Comparison of ENCODE assay signal across 8 cellular contexts in the genomic region with DNA sequence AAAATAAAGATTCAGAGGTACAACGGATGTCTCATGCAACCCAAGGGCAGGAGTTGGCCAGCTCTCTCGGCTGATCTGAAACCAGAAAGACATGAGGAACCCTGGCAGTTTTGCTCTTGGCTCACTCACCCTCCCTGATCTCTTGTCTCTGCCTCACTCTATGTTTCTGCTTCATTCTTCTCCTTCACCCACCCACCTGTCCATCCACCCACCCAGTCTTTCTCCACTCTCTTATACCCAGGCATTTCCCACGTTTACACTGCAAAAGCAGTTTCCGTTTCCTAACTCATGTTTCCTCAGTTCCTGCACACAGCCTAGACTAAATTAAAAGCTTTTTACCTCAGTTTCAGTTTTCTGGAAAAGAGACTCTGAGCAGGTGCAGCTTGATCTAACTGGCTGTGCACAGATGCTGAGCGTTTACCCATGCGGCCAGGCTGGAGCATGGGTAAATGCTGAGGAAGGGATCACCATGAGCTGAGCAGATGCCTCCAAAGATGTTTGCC.
A peak's percentile ranks its signal among the peaks of the same experiment; 100 is the strongest.
DNase-seq lines count a peak whose midpoint lies in the region; ATAC-seq lines count a peak whose summit lies in the region.

No MANE protein-coding gene starts in this region.

- H3K4me1 Mint-ChIP-seq in stimulated activated naive CD8-positive, alpha-beta T cell treated with anti-CD3 and anti-CD28 coated beads, Interleukin-15, Interleukin-2, amounts not matched to agents 100 ng/mL and 50 ng/mL, for 24 hours (ENCODE audit: low read depth), result peaks cover 94% of the 10 kb centered on the region

- H2AFZ ChIP-seq in ACC112 (ENCODE audit: low read length, unreplicated experiment), result no peak overlapping the region

- H3K27ac ChIP-seq in ACC112 (ENCODE audit: low read depth, low read length) (peak overlapping the region; percentile 99), adipose tissue (ENCODE audit: low read depth, low read length) (peak overlapping the region; percentile 23)

- H3K4me1 ChIP-seq in ACC112 (ENCODE audit: control insufficient read depth, insufficient read depth, low read length, unreplicated experiment), result peaks cover 61% of the 10 kb centered on the region

- no peaks in the 10 kb centered on the region for H3K36me3 ChIP-seq in ACC112 (ENCODE audit: insufficient read depth, low read length)

- H3K27me3 Mint-ChIP-seq in stimulated activated naive CD8-positive, alpha-beta T cell treated with anti-CD3 and anti-CD28 coated beads, Interleukin-15, Interleukin-2, amounts not matched to agents 100 ng/mL and 50 ng/mL, for 24 hours, result no peaks in the 10 kb centered on the region

- peak overlapping the region; percentile 81 for H3K4me3 Mint-ChIP-seq in stimulated activated naive CD8-positive, alpha-beta T cell treated with anti-CD3 and anti-CD28 coated beads, Interleukin-15, Interleukin-2, amounts not matched to agents 100 ng/mL and 50 ng/mL, for 24 hours

- DNase-seq in occipital lobe (lab: John Stamatoyannopoulos, UW) (no peak), NCI-H2081 (lab: John Stamatoyannopoulos, UW) (no peak)
- DNase-seq in central memory CD4-positive, alpha-beta T cell, result no peak

- peaks cover 68% of the 10 kb centered on the region for H3K36me3 Mint-ChIP-seq in stimulated activated naive CD8-positive, alpha-beta T cell treated with anti-CD3 and anti-CD28 coated beads, Interleukin-15, Interleukin-2, amounts not matched to agents 100 ng/mL and 50 ng/mL, for 24 hours (ENCODE audit: low read depth)

- peaks cover 51% of the 10 kb centered on the region for H3K79me2 ChIP-seq in ACC112 (ENCODE audit: control insufficient read depth, insufficient read depth, low read length, unreplicated experiment)

- H3K27me3 ChIP-seq in ACC112 (ENCODE audit: insufficient read depth, low read length), result no peaks in the 10 kb centered on the region

- peak overlapping the region; percentile 99 for H3K27ac Mint-ChIP-seq in stimulated activated naive CD8-positive, alpha-beta T cell treated with anti-CD3 and anti-CD28 coated beads, Interleukin-15, Interleukin-2, amounts not matched to agents 100 ng/mL and 50 ng/mL, for 24 hours

- no peak overlapping the region for H3K4me3 ChIP-seq in ACC112 (ENCODE audit: low read depth, low read length)

- no peaks in the 10 kb centered on the region for H3K9me3 Mint-ChIP-seq in stimulated activated naive CD8-positive, alpha-beta T cell treated with anti-CD3 and anti-CD28 coated beads, Interleukin-15, Interleukin-2, amounts not matched to agents 100 ng/mL and 50 ng/mL, for 24 hours

- ATAC-seq in GM19372 (IDR thresholded peaks at IDR 0.05; ENCODE audit: low read depth, unreplicated experiment) (peak; percentile 41), HG03460 (IDR thresholded peaks at IDR 0.05; ENCODE audit: unreplicated experiment) (peak; percentile 52)

- WGBS in adipose tissue, 3 donors, result 44 to 57% (median 55%) methylated on average over 6 of the region's 6 CpGs
